10 cellular contexts compared by ENCODE assay signal in the genomic region with DNA sequence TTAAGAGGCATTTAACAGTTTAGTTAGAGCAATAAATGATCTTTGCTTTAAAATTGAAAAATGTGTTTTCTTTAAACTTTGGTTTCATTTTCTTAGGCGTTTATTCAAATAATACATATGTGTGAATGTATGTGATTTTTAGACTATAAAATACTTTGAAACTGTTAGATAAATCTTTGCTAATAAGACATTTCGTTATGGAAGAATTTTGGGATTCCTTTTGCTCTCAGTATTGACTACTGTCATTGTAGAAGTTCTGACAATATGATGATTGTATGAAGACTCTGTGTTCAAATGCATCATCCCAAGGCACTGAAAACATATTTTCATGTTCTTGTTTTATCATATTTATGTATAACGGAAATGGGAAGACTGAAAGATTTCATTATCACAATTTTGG.
"Had no signal": no experiment of that assay in that cellular context is flagged by ENCODE, and none has a peak within 500 bp of the region (broad histone marks: within the 10 kb centered on the region; RNA-seq: fewer than 3 reads in every experiment).

No MANE protein-coding gene starts in this region.

- FAIRE-seq: H1, H54, HTR-8/SVneo, K562 had no signal

- H3K4me2 ChIP-seq: GM23338 had no signal

- H3K27ac Mint-ChIP-seq: GM23338, H9, HFFc6 had no signal

- H2AFZ ChIP-seq: GM23338 had no signal

- DNase-seq: H9, HCEC 1CT, HFFc6, IMR-90, KG1 had no signal

- H3K4me1 Mint-ChIP-seq: H9 had no signal

- H3K9me3 Mint-ChIP-seq: GM23338, H9, HFFc6 had no signal

- H3K4me3 Mint-ChIP-seq: GM23338, H9, HFFc6 had no signal

- H3K4me3 ChIP-seq: GM23338, K562 had no signal

- ATAC-seq: GM23338 had no signal
